Comparison of ENCODE assay signal across 17 cellular contexts in genomic region chr7:33471636-33472242, GRCh38.
DNase-seq lines count a peak whose midpoint lies in the region; ATAC-seq and TF ChIP-seq lines count a peak whose summit lies in the region.
"Had no signal": no experiment of that assay in that cellular context is flagged by ENCODE, and none has a peak within 500 bp of the region (broad histone marks: within the 10 kb centered on the region; RNA-seq: fewer than 3 reads in every experiment).

No MANE protein-coding gene starts in this region.

- H3K9me3 ChIP-seq in right atrium auricular region = no peaks in the 10 kb centered on the region
- H3K9me3 ChIP-seq: mucosa of descending colon had no signal

- H3K36me3 Mint-ChIP-seq in mesothelial cell of epicardium (peaks cover 2% of the 10 kb centered on the region), nephron progenitor cell (ENCODE audit: low read depth) (peaks cover 12% of the 10 kb centered on the region), chondrocyte (ENCODE audit: low read depth) (no peaks in the 10 kb centered on the region)

- peaks cover 7% of the 10 kb centered on the region for H3K9me3 Mint-ChIP-seq in mesothelial cell of epicardium
- H3K9me3 Mint-ChIP-seq in nephron progenitor cell = peaks cover 15% of the 10 kb centered on the region
- no peaks in the 10 kb centered on the region for H3K9me3 Mint-ChIP-seq in chondrocyte (ENCODE audit: low read depth)

- TF ChIP-seq CTCF in mesothelial cell of epicardium (IDR thresholded peaks at IDR 0.05; ENCODE audit: unreplicated experiment) (no peak), nephron progenitor cell (IDR thresholded peaks at IDR 0.05) (no peak), chondrocyte (IDR thresholded peaks at IDR 0.05) (no peak), right atrium auricular region (IDR thresholded peaks at IDR 0.05) (no peak)

- no peak overlapping the region for H3K27ac ChIP-seq in right atrium auricular region
- H3K27ac ChIP-seq: coronary artery, parathyroid adenoma had no signal

- H3K27ac Mint-ChIP-seq in mesothelial cell of epicardium (peak overlapping the region; percentile 13), nephron progenitor cell (no peak overlapping the region), chondrocyte (ENCODE audit: unreplicated experiment) (no peak overlapping the region)

- ATAC-seq in GM18505 (IDR thresholded peaks at IDR 0.05; ENCODE audit: unreplicated experiment) (peak; percentile 66), HG02571 (IDR thresholded peaks at IDR 0.05; ENCODE audit: unreplicated experiment) (peak; percentile 76), HG03354 (IDR thresholded peaks at IDR 0.05; ENCODE audit: poor library complexity, severe bottlenecking, unreplicated experiment) (peak; percentile 65)
- ATAC-seq: mucosa of descending colon had no signal

- H3K4me3 ChIP-seq in right atrium auricular region = no peak overlapping the region
- H3K4me3 ChIP-seq: coronary artery, mucosa of descending colon had no signal

- no peaks in the 10 kb centered on the region for H3K27me3 Mint-ChIP-seq in mesothelial cell of epicardium (ENCODE audit: low read depth)
- H3K27me3 Mint-ChIP-seq in nephron progenitor cell (ENCODE audit: low read depth, poor library complexity) = peaks cover 4% of the 10 kb centered on the region
- H3K27me3 Mint-ChIP-seq in chondrocyte (ENCODE audit: low read depth) = no peaks in the 10 kb centered on the region

- no peak overlapping the region for H3K4me3 Mint-ChIP-seq in mesothelial cell of epicardium
- H3K4me3 Mint-ChIP-seq in nephron progenitor cell = no peak overlapping the region
- no peak overlapping the region for H3K4me3 Mint-ChIP-seq in chondrocyte (ENCODE audit: unreplicated experiment)

- DNase-seq in mesothelial cell of epicardium (ENCODE audit: low spot score in 2 of 2, unreplicated experiment in 2 of 2) = no peak
- DNase-seq in nephron progenitor cell = no peak
- no peak for DNase-seq in chondrocyte (ENCODE audit: low spot score)
- DNase-seq in right atrium auricular region (ENCODE audit: low spot score) = no peak
- DNase-seq in activated effector memory CD4-positive, alpha-beta T cell treated with anti-CD3 and anti-CD28 coated beads, Interleukin-2, amount 50 U/mL, for 16 hours = no peak
- DNase-seq: activated CD4-positive, alpha-beta T cell treated with anti-CD3 and anti-CD28 coated beads for 4 hours; AML-193; aorta; Kasumi-1; mucosa of descending colon; NCI-H187 treated with DMSO at 0.1 percent for 48 hours; NCI-H748 treated with DMSO at 0.1 percent for 48 hours had no signal

- no peaks in the 10 kb centered on the region for H3K27me3 ChIP-seq in right atrium auricular region

- TF ChIP-seq POLR2A in GM18505 (IDR thresholded peaks at IDR 0.05; ENCODE audit: borderline replicate concordance, extremely low read depth, insufficient read depth, insufficient read length) = no peak

- H3K4me1 Mint-ChIP-seq in mesothelial cell of epicardium = peaks cover 16% of the 10 kb centered on the region
- no peaks in the 10 kb centered on the region for H3K4me1 Mint-ChIP-seq in nephron progenitor cell
- peaks cover 10% of the 10 kb centered on the region for H3K4me1 Mint-ChIP-seq in chondrocyte (ENCODE audit: low read depth)

- H3K4me1 ChIP-seq in right atrium auricular region = no peaks in the 10 kb centered on the region
- H3K4me1 ChIP-seq: parathyroid adenoma had no signal

- no peaks in the 10 kb centered on the region for H3K36me3 ChIP-seq in right atrium auricular region
